ENCODE assay signal across 8 cellular contexts in the genomic region with DNA sequence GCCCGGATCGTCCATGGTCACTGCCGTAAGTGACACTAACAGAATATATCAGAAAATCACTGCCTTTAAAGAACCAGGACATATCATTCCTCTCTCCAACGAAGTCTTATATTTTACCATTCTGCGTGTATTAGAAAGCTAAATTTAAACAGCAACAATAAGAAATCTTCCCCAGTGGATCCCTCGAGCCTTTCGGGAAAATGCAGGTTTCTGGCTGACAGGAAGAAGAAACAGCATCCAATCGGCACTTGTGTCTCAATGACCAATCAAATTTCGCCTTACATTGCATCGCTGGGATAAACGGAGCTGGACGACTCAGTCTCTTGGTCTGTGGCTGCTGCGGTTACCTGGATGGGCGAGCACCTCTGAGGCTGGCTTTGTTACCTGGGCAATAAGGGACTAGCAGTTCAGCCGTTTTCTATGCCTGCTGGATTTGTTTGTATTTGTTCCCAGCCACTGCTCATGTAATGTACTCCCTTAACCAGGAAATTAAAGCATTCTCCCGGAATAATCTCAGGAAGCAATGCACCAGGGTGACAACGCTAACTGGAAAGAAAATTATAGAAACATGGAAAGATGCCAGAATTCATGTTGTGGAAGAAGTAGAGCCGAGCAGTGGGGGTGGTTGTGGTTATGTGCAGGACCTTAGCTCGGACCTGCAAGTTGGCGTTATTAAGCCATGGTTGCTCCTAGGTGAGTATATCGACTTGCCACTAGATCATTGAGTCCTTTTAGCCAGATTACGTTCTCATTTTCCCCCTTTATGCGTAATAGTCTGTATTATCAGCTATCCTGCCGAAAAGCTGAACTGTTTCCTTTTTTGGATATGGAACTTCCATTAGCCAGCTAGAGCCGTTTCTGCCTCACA. TPM values are rescaled to one million over a fixed set of nuclear protein-coding genes. Genes with fewer than 3 reads are reported as not detected.
DNase-seq lines count a peak whose midpoint lies in the region; ATAC-seq and TF ChIP-seq lines count a peak whose summit lies in the region.

A gene with protein sequence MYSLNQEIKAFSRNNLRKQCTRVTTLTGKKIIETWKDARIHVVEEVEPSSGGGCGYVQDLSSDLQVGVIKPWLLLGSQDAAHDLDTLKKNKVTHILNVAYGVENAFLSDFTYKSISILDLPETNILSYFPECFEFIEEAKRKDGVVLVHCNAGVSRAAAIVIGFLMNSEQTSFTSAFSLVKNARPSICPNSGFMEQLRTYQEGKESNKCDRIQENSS (plus strand): TSS at position 281 of the 868 bp plus-strand sequence. CDS start 187 bp downstream, at position 468.

- no peaks in the 10 kb centered on the region for H3K9me3 Mint-ChIP-seq in activated naive CD8-positive, alpha-beta T cell treated with anti-CD3 and anti-CD28 coated beads for 36 hours
- H3K9me3 Mint-ChIP-seq in osteocyte (ENCODE audit: unreplicated experiment): no peaks in the 10 kb centered on the region

- DNase-seq in GM10248 (ENCODE audit: extremely low spot score): peak; percentile 84
- peak; percentile 91 for DNase-seq in NB4 (ENCODE audit: low read depth)
- peak; percentile 88 for DNase-seq in SK-N-SH
- DNase-seq in activated naive CD8-positive, alpha-beta T cell treated with anti-CD3 and anti-CD28 coated beads for 36 hours: peak; percentile 78
- peak; percentile 70 to 97 (median 91) for DNase-seq in head of caudate nucleus
- peak; percentile 96 for DNase-seq in osteocyte (ENCODE audit: extremely low spot score, unreplicated experiment)

- H3K4me1 ChIP-seq in SK-N-SH (ENCODE audit: control insufficient read depth in 1 of 2, insufficient read depth in 2 of 2, low read depth in 1 of 2, low read length in 1 of 2) (peaks cover 0 to 2% of the 10 kb centered on the region in 2 experiments; a peak in 2 of 4 replicates), thymus (ENCODE audit: control insufficient read depth, insufficient read depth, low read length) (no peaks in the 10 kb centered on the region)

- peak; percentile 27 for TF ChIP-seq POLR2A in NB4 (IDR thresholded peaks at IDR 0.05; ENCODE audit: extremely low read depth, insufficient read length)

- no peak for TF ChIP-seq RAD21 in SK-N-SH (IDR thresholded peaks at IDR 0.05; ENCODE audit: low read length)

- peak within 1 kb of the TSS; percentile 52 to 85 for H3K27ac ChIP-seq in SK-N-SH (ENCODE audit: low read depth in 2 of 2, low read length in 1 of 2)
- H3K27ac ChIP-seq in thymus (ENCODE audit: low read depth): peak within 1 kb of the TSS; percentile 25

- H3F3A ChIP-seq in SK-N-SH (replicated peaks; ENCODE audit: insufficient read depth): peaks cover 4% of the 10 kb centered on the region

- H3K36me3 ChIP-seq in SK-N-SH (replicated peaks in 1 of 2; ENCODE audit: control insufficient read depth in 1 of 2, insufficient read depth in 2 of 2, low read length in 1 of 2) (no peaks in the 10 kb centered on the region), thymus (ENCODE audit: control insufficient read depth, insufficient read depth) (no peaks in the 10 kb centered on the region)

- H3K36me3 Mint-ChIP-seq in activated naive CD8-positive, alpha-beta T cell treated with anti-CD3 and anti-CD28 coated beads for 36 hours: no peaks in the 10 kb centered on the region
- H3K36me3 Mint-ChIP-seq in osteocyte (ENCODE audit: unreplicated experiment): no peaks in the 10 kb centered on the region

- H3K4me3 ChIP-seq in NB4 (ENCODE audit: low read depth, low read length): peak within 1 kb of the TSS; percentile 89
- H3K4me3 ChIP-seq in SK-N-SH (ENCODE audit: low read depth in 2 of 2, low read length in 1 of 2): peak within 1 kb of the TSS; percentile 69 to 82
- peak within 1 kb of the TSS; percentile 73 for H3K4me3 ChIP-seq in thymus (ENCODE audit: low read length)

- POLR2A ChIA-PET in GM10248 (lab: Yijun Ruan, JAX): no interaction called here
- POLR2A ChIA-PET in SK-N-SH (lab: Yijun Ruan, JAX): interaction anchor here (0.6 to 1.5 kb wide), 3 partner anchors 46 to 1249 kb away, joined by 4 to 13 read pairs (median 4); a partner anchor contains a TSS

- H3K9ac ChIP-seq in SK-N-SH: peak within 1 kb of the TSS; percentile 72

- no peaks in the 10 kb centered on the region; the same call in 1 of the 2 replicates for H3K79me2 ChIP-seq in SK-N-SH (ENCODE audit: insufficient read depth)

- peak within 1 kb of the TSS; percentile 90 for H3K4me3 Mint-ChIP-seq in activated naive CD8-positive, alpha-beta T cell treated with anti-CD3 and anti-CD28 coated beads for 36 hours
- peak within 1 kb of the TSS; percentile 89 for H3K4me3 Mint-ChIP-seq in osteocyte (ENCODE audit: unreplicated experiment)

- H3K27me3 ChIP-seq in SK-N-SH (ENCODE audit: insufficient read depth) (no peaks in the 10 kb centered on the region), thymus (ENCODE audit: control insufficient read depth, insufficient read depth) (peaks cover 3% of the 10 kb centered on the region)

- peak within 1 kb of the TSS; percentile 57 for H3K27ac Mint-ChIP-seq in activated naive CD8-positive, alpha-beta T cell treated with anti-CD3 and anti-CD28 coated beads for 36 hours
- H3K27ac Mint-ChIP-seq in osteocyte (ENCODE audit: unreplicated experiment): peak within 1 kb of the TSS; percentile 87

- no peak for TF ChIP-seq CTCF in GM10248 (IDR thresholded peaks at IDR 0.05; ENCODE audit: control extremely low read depth, extremely low read depth, low read depth, missing control alignments)
- no peak for TF ChIP-seq CTCF in NB4 (IDR thresholded peaks at IDR 0.05; ENCODE audit: low read depth, low read length)
- TF ChIP-seq CTCF in SK-N-SH (IDR thresholded peaks at IDR 0.05): no peak
- TF ChIP-seq CTCF in osteocyte (IDR thresholded peaks at IDR 0.05): no peak

- peaks cover 12% of the 10 kb centered on the region for H3K27me3 Mint-ChIP-seq in activated naive CD8-positive, alpha-beta T cell treated with anti-CD3 and anti-CD28 coated beads for 36 hours
- H3K27me3 Mint-ChIP-seq in osteocyte (ENCODE audit: unreplicated experiment): peaks cover 8% of the 10 kb centered on the region

- H3K4me2 ChIP-seq in SK-N-SH: peak within 1 kb of the TSS; percentile 81

- H3K9me3 ChIP-seq in SK-N-SH (no peaks in the 10 kb centered on the region), thymus (ENCODE audit: control insufficient read depth) (no peaks in the 10 kb centered on the region)

- peak; percentile 93 for ATAC-seq in HG02571 (IDR thresholded peaks at IDR 0.05; ENCODE audit: unreplicated experiment)

- H3K4me1 Mint-ChIP-seq in activated naive CD8-positive, alpha-beta T cell treated with anti-CD3 and anti-CD28 coated beads for 36 hours: peaks cover 11% of the 10 kb centered on the region
- H3K4me1 Mint-ChIP-seq in osteocyte (ENCODE audit: unreplicated experiment): peaks cover 9% of the 10 kb centered on the region

- no peaks in the 10 kb centered on the region for H3K9me2 ChIP-seq in SK-N-SH

- WGBS in SK-N-SH (ENCODE audit: low lambda C conversion rate): 2% methylated on average over 25 of the region's 25 CpGs
- WGBS in thymus: 2% methylated on average over 25 of the region's 25 CpGs

- no peaks in the 10 kb centered on the region for H4K20me1 ChIP-seq in SK-N-SH (ENCODE audit: insufficient read depth)

- TF ChIP-seq EP300 in SK-N-SH (IDR thresholded peaks at IDR 0.05; ENCODE audit: borderline replicate concordance in 1 of 2, low read depth in 1 of 2, low read length in 1 of 2): no peak

- CTCF ChIA-PET in GM10248 (lab: Yijun Ruan, JAX): interaction anchor here (0.8 to 2.4 kb wide), 8 partner anchors 8 to 316 kb away, joined by 3 to 11 read pairs (median 3); no protein-coding TSS in a partner anchor
- CTCF ChIA-PET in SK-N-SH (lab: Yijun Ruan, JAX): interaction anchor here (0.6 to 1.1 kb wide), 3 partner anchors 10 to 14 kb away, joined by 3 to 5 read pairs (median 3); no protein-coding TSS in a partner anchor

- intact Hi-C loops in head of caudate nucleus (cut with DNase I): loop anchor here (5.0 kb wide), 1 partner anchor 41 kb away; a partner anchor contains a TSS

- H2AFZ ChIP-seq in SK-N-SH (ENCODE audit: low read depth): peak within 1 kb of the TSS; percentile 98

TF ChIP-seq in SK-N-SH, 30 proteins besides CTCF, POLR2A, EP300 and RAD21 (continues in another document):
- TF ChIP-seq, protein P1, sequence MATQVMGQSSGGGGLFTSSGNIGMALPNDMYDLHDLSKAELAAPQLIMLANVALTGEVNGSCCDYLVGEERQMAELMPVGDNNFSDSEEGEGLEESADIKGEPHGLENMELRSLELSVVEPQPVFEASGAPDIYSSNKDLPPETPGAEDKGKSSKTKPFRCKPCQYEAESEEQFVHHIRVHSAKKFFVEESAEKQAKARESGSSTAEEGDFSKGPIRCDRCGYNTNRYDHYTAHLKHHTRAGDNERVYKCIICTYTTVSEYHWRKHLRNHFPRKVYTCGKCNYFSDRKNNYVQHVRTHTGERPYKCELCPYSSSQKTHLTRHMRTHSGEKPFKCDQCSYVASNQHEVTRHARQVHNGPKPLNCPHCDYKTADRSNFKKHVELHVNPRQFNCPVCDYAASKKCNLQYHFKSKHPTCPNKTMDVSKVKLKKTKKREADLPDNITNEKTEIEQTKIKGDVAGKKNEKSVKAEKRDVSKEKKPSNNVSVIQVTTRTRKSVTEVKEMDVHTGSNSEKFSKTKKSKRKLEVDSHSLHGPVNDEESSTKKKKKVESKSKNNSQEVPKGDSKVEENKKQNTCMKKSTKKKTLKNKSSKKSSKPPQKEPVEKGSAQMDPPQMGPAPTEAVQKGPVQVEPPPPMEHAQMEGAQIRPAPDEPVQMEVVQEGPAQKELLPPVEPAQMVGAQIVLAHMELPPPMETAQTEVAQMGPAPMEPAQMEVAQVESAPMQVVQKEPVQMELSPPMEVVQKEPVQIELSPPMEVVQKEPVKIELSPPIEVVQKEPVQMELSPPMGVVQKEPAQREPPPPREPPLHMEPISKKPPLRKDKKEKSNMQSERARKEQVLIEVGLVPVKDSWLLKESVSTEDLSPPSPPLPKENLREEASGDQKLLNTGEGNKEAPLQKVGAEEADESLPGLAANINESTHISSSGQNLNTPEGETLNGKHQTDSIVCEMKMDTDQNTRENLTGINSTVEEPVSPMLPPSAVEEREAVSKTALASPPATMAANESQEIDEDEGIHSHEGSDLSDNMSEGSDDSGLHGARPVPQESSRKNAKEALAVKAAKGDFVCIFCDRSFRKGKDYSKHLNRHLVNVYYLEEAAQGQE (IDR thresholded peaks at IDR 0.05; ENCODE audit: low read depth, low read length): no peak
- TF ChIP-seq GATA2 (CRISPR knock-in tag; IDR thresholded peaks at IDR 0.05): no peak
- TF ChIP-seq SMC3 (IDR thresholded peaks at IDR 0.05; ENCODE audit: low read depth, low read length): no peak
- TF ChIP-seq ELF1 (IDR thresholded peaks at IDR 0.05): peak; percentile 64; the same call in 1 of the 2 replicates
- peak; percentile 96 for TF ChIP-seq POLR2AphosphoS5 (IDR thresholded peaks at IDR 0.05; ENCODE audit: low read depth, low read length)

RNA-seq across cellular contexts. Expression of the gene that starts here (rescaled TPM):
- polyA plus RNA-seq in SK-N-SH (2012; rRNA removed) (0.85 and 1.4 TPM in 2 replicates), thymus (2.0 TPM)
- polyA plus RNA-seq in SK-N-SH (2012; cell fraction: cytosol; rRNA removed): 1.4 and 1.7 TPM in 2 replicates
- 0.43 and 0.67 TPM in 2 replicates for polyA plus RNA-seq in SK-N-SH (2012; cell fraction: nucleus; rRNA removed)
- total RNA-seq in activated naive CD8-positive, alpha-beta T cell treated with anti-CD3 and anti-CD28 coated beads for 36 hours: 1 to 10 TPM; 2.0 to 2.9 TPM
- 3.9 and 4.7 TPM in 2 replicates for total RNA-seq in osteocyte

Comparison
In these comparisons a context has a peak if more than half of its experiments do, and no peak if none do; other contexts are left out.
1. Peak in every context shown above with its lines: DNase-seq, ATAC-seq, H3K4me3 ChIP-seq and H3K27ac ChIP-seq.